In the genomic region with DNA sequence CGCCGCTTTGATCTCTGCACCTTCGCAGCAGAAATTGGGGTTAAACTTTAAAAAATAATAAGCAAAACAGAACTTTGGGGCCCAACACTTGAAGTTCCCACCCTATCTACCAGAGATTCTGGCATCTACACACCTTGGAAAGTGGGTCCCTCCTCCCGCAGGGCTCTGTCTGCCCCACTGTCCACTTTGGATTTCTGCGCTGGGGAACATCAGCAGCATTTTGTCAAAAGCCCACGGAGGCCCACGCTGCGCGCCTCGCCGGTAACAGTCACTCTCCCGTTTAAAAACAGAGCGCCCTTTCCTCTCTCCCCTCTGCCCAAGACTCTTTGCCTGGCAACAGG, we compare ENCODE assay signal across 15 cellular contexts. TPM values are rescaled to one million over a fixed set of nuclear protein-coding genes. Genes with fewer than 3 reads are reported as not detected.
DNase-seq lines count a peak whose midpoint lies in the region; ATAC-seq and TF ChIP-seq lines count a peak whose summit lies in the region.
"Had no signal": no experiment of that assay in that cellular context is flagged by ENCODE, and none has a peak within 500 bp of the region (broad histone marks: within the 10 kb centered on the region; RNA-seq: fewer than 3 reads in every experiment).

No MANE protein-coding gene starts in this region.

- peaks cover 41% of the 10 kb centered on the region for H3K27me3 Mint-ChIP-seq in mesothelial cell of epicardium (ENCODE audit: low read depth)

- H3K9me3 ChIP-seq in cardiac muscle cell (ENCODE audit: low read depth), result no peaks in the 10 kb centered on the region
- no peaks in the 10 kb centered on the region for H3K9me3 ChIP-seq in testis
- no peaks in the 10 kb centered on the region for H3K9me3 ChIP-seq in left lung
- H3K9me3 ChIP-seq in tibial nerve, result no peaks in the 10 kb centered on the region

- no peaks in the 10 kb centered on the region for H3K36me3 ChIP-seq in cardiac muscle cell
- no peaks in the 10 kb centered on the region for H3K36me3 ChIP-seq in testis (ENCODE audit: low read depth, missing control alignments)
- H3K36me3 ChIP-seq in left lung, result no peaks in the 10 kb centered on the region
- no peaks in the 10 kb centered on the region for H3K36me3 ChIP-seq in tibial nerve

- ATAC-seq in Right ventricle myocardium superior (ENCODE audit: poor library complexity), result no peak
- ATAC-seq in left lung, result no peak
- no peak for ATAC-seq in GM21390 (IDR thresholded peaks at IDR 0.05; ENCODE audit: unreplicated experiment)

- WGBS in testis, 2 donors, result 35 to 40% methylated on average over 13 of the region's 13 CpGs
- 33 to 35% methylated on average over 12 to 13 of the region's 13 CpGs for WGBS in tibial nerve, 2 donors

- H3K4me3 Mint-ChIP-seq in mesothelial cell of epicardium, result peak overlapping the region; percentile 64
- H3K4me3 Mint-ChIP-seq: activated CD8-positive, alpha-beta memory T cell treated with anti-CD3 and anti-CD28 coated beads, Interleukin-2, amount 10 ng/mL, durations not matched to agents 7 days and 5 days; natural killer cell had no signal

- H3K36me3 Mint-ChIP-seq in mesothelial cell of epicardium, result no peaks in the 10 kb centered on the region
- H3K36me3 Mint-ChIP-seq: activated CD8-positive, alpha-beta memory T cell treated with anti-CD3 and anti-CD28 coated beads, Interleukin-2, amount 10 ng/mL, durations not matched to agents 7 days and 5 days; natural killer cell had no signal

- TF ChIP-seq POLR2A in testis (IDR thresholded peaks at IDR 0.05) (no peak), tibial nerve (IDR thresholded peaks at IDR 0.05) (no peak)

- TF ChIP-seq CTCF in cardiac muscle cell (IDR thresholded peaks at IDR 0.05; ENCODE audit: low read depth, low read length), result no peak
- no peak for TF ChIP-seq CTCF in coronary artery (IDR thresholded peaks at IDR 0.05)
- no peak for TF ChIP-seq CTCF in mesothelial cell of epicardium (IDR thresholded peaks at IDR 0.05; ENCODE audit: unreplicated experiment)
- TF ChIP-seq CTCF in testis (IDR thresholded peaks at IDR 0.05), result no peak
- no peak for TF ChIP-seq CTCF in left lung (IDR thresholded peaks at IDR 0.05)
- TF ChIP-seq CTCF in tibial nerve (IDR thresholded peaks at IDR 0.05), result no peak

- DNase-seq in cardiac muscle cell (ENCODE audit: low read depth in 1 of 2, low spot score in 1 of 2) (no peak), Right ventricle myocardium superior (no peak), coronary artery (ENCODE audit: low spot score) (no peak), mesothelial cell of epicardium (ENCODE audit: low spot score in 2 of 2, unreplicated experiment in 2 of 2) (no peak), testis (no peak), left lung (no peak), tibial nerve (ENCODE audit: low spot score in 2 of 2) (no peak)
- DNase-seq: activated CD8-positive, alpha-beta memory T cell treated with anti-CD3 and anti-CD28 coated beads, Interleukin-2, amount 10 ng/mL, durations not matched to agents 7 days and 5 days; central memory CD4-positive, alpha-beta T cell; KBM-7; natural killer cell; NCI-H1092 treated with DMSO at 0.1 percent for 48 hours had no signal

- peak overlapping the region; percentile 35 for H3K4me3 ChIP-seq in cardiac muscle cell
- H3K4me3 ChIP-seq in coronary artery, result peak overlapping the region; percentile 68
- peak overlapping the region; percentile 12 to 44 for H3K4me3 ChIP-seq in testis
- no peak overlapping the region for H3K4me3 ChIP-seq in left lung
- H3K4me3 ChIP-seq in tibial nerve, result peak overlapping the region in 1 of 4 donors; percentile 18

- peak overlapping the region; percentile 73 for H3K27ac Mint-ChIP-seq in mesothelial cell of epicardium
- H3K27ac Mint-ChIP-seq: activated CD8-positive, alpha-beta memory T cell treated with anti-CD3 and anti-CD28 coated beads, Interleukin-2, amount 10 ng/mL, durations not matched to agents 7 days and 5 days; natural killer cell had no signal

- no peak for TF ChIP-seq EP300 in tibial nerve (IDR thresholded peaks at IDR 0.05)

- intact Hi-C loops in Right ventricle myocardium superior (cut with DNase I) (no loop called here), testis (cut with DNase I; ENCODE audit: low total_unique reads) (no loop called here), left lung (cut with DNase I) (no loop called here)

- peaks cover 53% of the 10 kb centered on the region for H3K27me3 ChIP-seq in cardiac muscle cell
- peaks cover 4% of the 10 kb centered on the region for H3K27me3 ChIP-seq in testis
- H3K27me3 ChIP-seq in left lung, result peaks cover 30 to 93% of the 10 kb centered on the region in 2 donors
- peaks cover 0 to 73% of the 10 kb centered on the region in 2 donors for H3K27me3 ChIP-seq in tibial nerve

- no peak overlapping the region for H3K27ac ChIP-seq in cardiac muscle cell
- no peak overlapping the region for H3K27ac ChIP-seq in coronary artery
- no peak overlapping the region for H3K27ac ChIP-seq in testis
- H3K27ac ChIP-seq in left lung, result no peak overlapping the region
- no peak overlapping the region for H3K27ac ChIP-seq in tibial nerve

- H3K4me1 ChIP-seq in cardiac muscle cell (ENCODE audit: low read depth) (peaks cover 5% of the 10 kb centered on the region), testis (peaks cover 6% of the 10 kb centered on the region), left lung (peaks cover 5 to 10% of the 10 kb centered on the region in 2 donors), tibial nerve (peaks cover 0 to 16% (median 7%) of the 10 kb centered on the region in 4 donors)

- H3K4me1 Mint-ChIP-seq in mesothelial cell of epicardium, result peaks cover 11% of the 10 kb centered on the region

- no peaks in the 10 kb centered on the region for H3K9me3 Mint-ChIP-seq in mesothelial cell of epicardium
- H3K9me3 Mint-ChIP-seq: natural killer cell had no signal

RNA-seq across cellular contexts. Expression of a gene that starts 0.7 kb away (rescaled TPM):
- total RNA-seq in cardiac muscle cell (not detected in 2 replicates), Right ventricle myocardium superior (0.13 TPM), mesothelial cell of epicardium (1.2 to 2.0 TPM (median 1.6 TPM) in 3 replicates), testis (under 1 TPM in 1 of 2 donors, not detected in 1; 0.50 TPM), left lung (1 to 10 TPM in 1 of 2 donors, under 1 TPM in 1; 0.23 to 1.2 TPM), tibial nerve (under 1 TPM in 2 of 4 donors, not detected in 2; 0.78 to 0.90 TPM)
- polyA plus RNA-seq in cardiac muscle cell (0.33 TPM in 1 of 2 replicates, not detected in the other), testis (ENCODE audit: insufficient read depth, low read depth, low replicate concordance) (1.2 TPM)
- total RNA-seq: activated CD8-positive, alpha-beta memory T cell treated with anti-CD3 and anti-CD28 coated beads, Interleukin-2, amount 10 ng/mL, durations not matched to agents 7 days and 5 days; H4; natural killer cell had no signal
- polyA plus RNA-seq: AG04450 had no signal

RNA-seq across cellular contexts. Expression of a gene that starts 32.2 kb away (rescaled TPM):
- total RNA-seq in cardiac muscle cell (5.1 and 7.3 TPM in 2 replicates), Right ventricle myocardium superior (0.91 TPM), mesothelial cell of epicardium (64.2 to 66.4 TPM (median 65.7 TPM) in 3 replicates), testis (1 to 10 TPM; 7.7 to 9.8 TPM), left lung (1 to 10 TPM; 1.7 to 3.0 TPM), tibial nerve (under 1 TPM; 0.21 to 0.90 (median 0.73) TPM)
- polyA plus RNA-seq in cardiac muscle cell (5.8 and 7.3 TPM in 2 replicates), testis (ENCODE audit: insufficient read depth, low read depth, low replicate concordance) (6.4 TPM)
- total RNA-seq: activated CD8-positive, alpha-beta memory T cell treated with anti-CD3 and anti-CD28 coated beads, Interleukin-2, amount 10 ng/mL, durations not matched to agents 7 days and 5 days had no signal

Comparison
In these comparisons a context has a peak if more than half of its experiments do, and no peak if none do; other contexts are left out.
1. H3K4me3 ChIP-seq: peak in cardiac muscle cell (single experiment), coronary artery (single experiment) and testis (2 of 2); none in left lung (0 of 2).